ENCODE assay signal across 23 cellular contexts in genomic region chr4:130486186-130486585, GRCh38.
DNase-seq lines count a peak whose midpoint lies in the region; ATAC-seq, FAIRE-seq and TF ChIP-seq lines count a peak whose summit lies in the region.
"Had no signal": no experiment of that assay in that cellular context is flagged by ENCODE, and none has a peak within 500 bp of the region (broad histone marks: within the 10 kb centered on the region; RNA-seq: fewer than 3 reads in every experiment).

No MANE protein-coding gene starts in this region.

- H3K79me2 ChIP-seq in OCI-LY1 (ENCODE audit: insufficient read depth, low read length) (no peaks in the 10 kb centered on the region), endothelial cell of umbilical vein (ENCODE audit: control insufficient read depth, insufficient read depth, low read length) (no peaks in the 10 kb centered on the region)

- POLR2A ChIA-PET in endothelial cell of umbilical vein (lab: Charles Lee), result no interaction called here

- H3K9me2 ChIP-seq in OCI-LY1 (ENCODE audit: low read depth, low read length), result no peaks in the 10 kb centered on the region

- H2AFZ ChIP-seq in OCI-LY1 (ENCODE audit: low read length) (peak overlapping the region; percentile 84; the same call in 1 of the 2 replicates), endothelial cell of umbilical vein (ENCODE audit: low read depth, low read length) (no peak overlapping the region)

- H3K27ac ChIP-seq in OCI-LY1 (ENCODE audit: low read depth, low read length, poor library complexity, severe bottlenecking) (no peak overlapping the region), endothelial cell of umbilical vein (ENCODE audit: insufficient read depth, low read depth, low read length) (no peak overlapping the region)
- H3K27ac ChIP-seq: A549, left ventricle myocardium inferior, psoas muscle had no signal

- H3K9me3 ChIP-seq in OCI-LY1 (ENCODE audit: low read length) (no peaks in the 10 kb centered on the region), endothelial cell of umbilical vein (replicated peaks; ENCODE audit: control insufficient read depth, insufficient read depth, low read length) (no peaks in the 10 kb centered on the region)
- H3K9me3 ChIP-seq: A549, BE2C, psoas muscle had no signal

- H3K4me2 ChIP-seq in OCI-LY1 (ENCODE audit: low read length) (no peak overlapping the region), endothelial cell of umbilical vein (ENCODE audit: insufficient read depth, low read length) (no peak overlapping the region)
- H3K4me2 ChIP-seq: A549 had no signal

- no peak overlapping the region for H3K4me3 ChIP-seq in OCI-LY1 (ENCODE audit: low read depth, low read length, poor library complexity, severe bottlenecking)
- H3K4me3 ChIP-seq in endothelial cell of umbilical vein (replicated peaks in 1 of 3; ENCODE audit: insufficient read depth in 1 of 3, low read depth in 1 of 3, low read length in 3 of 3), result no peak overlapping the region
- H3K4me3 ChIP-seq: A549, left ventricle myocardium inferior, psoas muscle had no signal

- H3F3A ChIP-seq in OCI-LY1 (ENCODE audit: insufficient read depth, low read length), result no peaks in the 10 kb centered on the region

- no TSS peak for BruUV-seq in endothelial cell of umbilical vein (replicated peaks; lab: Mats Ljungman, UMichigan)

- no peaks in the 10 kb centered on the region for H3K27me3 ChIP-seq in OCI-LY1 (ENCODE audit: insufficient read depth, low read length)
- H3K27me3 ChIP-seq in endothelial cell of umbilical vein (ENCODE audit: control insufficient read depth in 2 of 2, insufficient read depth in 2 of 2, low read length in 2 of 2), result no peaks in the 10 kb centered on the region
- H3K27me3 ChIP-seq: BE2C had no signal

- FAIRE-seq in endothelial cell of umbilical vein (lab: Jason Lieb, UNC), result no peak
- FAIRE-seq: A549 had no signal

- TF ChIP-seq POLR2A in endothelial cell of umbilical vein (IDR thresholded peaks at IDR 0.05; ENCODE audit: low read depth, low read length), result no peak

- H3K9me1 ChIP-seq in endothelial cell of umbilical vein (replicated peaks; ENCODE audit: control insufficient read depth, extremely low read depth, insufficient read depth, low read length), result no peaks in the 10 kb centered on the region

- intact Hi-C loops in endothelial cell of umbilical vein (cut with micrococcal nuclease), result no loop called here

- H3K4me1 ChIP-seq in OCI-LY1 (ENCODE audit: insufficient read depth, low read length, severe bottlenecking), result peaks cover 13% of the 10 kb centered on the region
- no peaks in the 10 kb centered on the region for H3K4me1 ChIP-seq in endothelial cell of umbilical vein (ENCODE audit: control insufficient read depth, extremely low read depth, insufficient read depth, low read length)
- H3K4me1 ChIP-seq: A549, BE2C, left ventricle myocardium inferior, psoas muscle had no signal

- CTCF ChIA-PET in endothelial cell of umbilical vein (lab: Charles Lee), result interaction anchor here (1.0 to 1.4 kb wide), 2 partner anchors 10 to 14 kb away, joined by 3 read pairs; no protein-coding TSS in a partner anchor

- H3K9ac ChIP-seq in OCI-LY1 (ENCODE audit: low read length) (no peak overlapping the region), endothelial cell of umbilical vein (replicated peaks; ENCODE audit: extremely low read depth, insufficient read depth, low read length) (no peak overlapping the region)

- no peaks in the 10 kb centered on the region for H3K36me3 ChIP-seq in OCI-LY1 (ENCODE audit: insufficient read depth, low read length)
- no peaks in the 10 kb centered on the region for H3K36me3 ChIP-seq in endothelial cell of umbilical vein (ENCODE audit: control insufficient read depth in 2 of 2, extremely low read depth in 1 of 2, insufficient read depth in 2 of 2, low read length in 2 of 2)
- H3K36me3 ChIP-seq: BE2C, left ventricle myocardium inferior had no signal

- DNase-seq in EL (peak; percentile 28), endothelial cell of umbilical vein (ENCODE audit: low read depth, low spot score) (peak; percentile 5), iris pigment epithelial cell (ENCODE audit: low read depth) (peak; percentile 58), COLO829 (ENCODE audit: low spot score) (no peak), iPS-NIHi11 (ENCODE audit: low spot score) (no peak)
- DNase-seq: activated CD4-positive, alpha-beta T cell treated with anti-CD3 and anti-CD28 coated beads for 4 hours; activated gamma-delta T cell treated with Interleukin-2 at 50 U/mL for 16 hours; BE2C; effector CD8-positive, alpha-beta T cell; GDM1; islet precursor cell; left ventricle myocardium inferior; MV-4-11; NCI-H1694 treated with DMSO at 0.1 percent for 48 hours; NCI-H2171 treated with DMSO at 0.1 percent for 48 hours; NCI-H524; psoas muscle; SHP77 treated with DMSO at 0.1 percent for 48 hours had no signal

- ATAC-seq in GM21717 (IDR thresholded peaks at IDR 0.05; ENCODE audit: unreplicated experiment), result no peak
- ATAC-seq in GM18868 (IDR thresholded peaks at IDR 0.05; ENCODE audit: unreplicated experiment), result no peak
- ATAC-seq: A549, Panc1, psoas muscle had no signal

- dilution Hi-C loops in endothelial cell of umbilical vein (cut with MboI; ENCODE audit: extremely low pct_ligation_motif_present, low sequenced_read_pairs), result no loop called here

- TF ChIP-seq CTCF in OCI-LY1 (IDR thresholded peaks at IDR 0.05; ENCODE audit: low read length), result no peak
- no peak for TF ChIP-seq CTCF in endothelial cell of umbilical vein (IDR thresholded peaks at IDR 0.05; ENCODE audit: extremely low read depth in 1 of 2, insufficient read depth in 1 of 2, low read depth in 1 of 2, low read length in 2 of 2)

- H4K20me1 ChIP-seq in OCI-LY1 (ENCODE audit: insufficient read depth, low read length) (no peaks in the 10 kb centered on the region), endothelial cell of umbilical vein (replicated peaks; ENCODE audit: control insufficient read depth, extremely low read depth, insufficient read depth, low read length) (no peaks in the 10 kb centered on the region)

TF ChIP-seq in endothelial cell of umbilical vein, 7 proteins besides CTCF, POLR2A, EP300 and RAD21:
- TF ChIP-seq MYC (IDR thresholded peaks at IDR 0.05; ENCODE audit: low read depth, low read length), result no peak
- no peak for TF ChIP-seq POLR2AphosphoS5 (IDR thresholded peaks at IDR 0.05; ENCODE audit: insufficient read depth, low read depth, low read length)
- TF ChIP-seq FOS (IDR thresholded peaks at IDR 0.05; ENCODE audit: borderline replicate concordance, insufficient read depth, low read length), result no peak
- TF ChIP-seq EZH2 (IDR thresholded peaks at IDR 0.05; ENCODE audit: borderline replicate concordance, low read depth, low read length, severe bottlenecking), result no peak
- no peak for TF ChIP-seq GATA2 (IDR thresholded peaks at IDR 0.05; ENCODE audit: insufficient read depth, insufficient read length, low read depth, low read length)
- no peak for TF ChIP-seq JUN (IDR thresholded peaks at IDR 0.05; ENCODE audit: borderline replicate concordance, insufficient read depth, insufficient read length, low read depth)
- no peak for TF ChIP-seq MAX (IDR thresholded peaks at IDR 0.05; ENCODE audit: insufficient read depth, insufficient read length)

Comparison
In these comparisons a context has a peak if more than half of its experiments do, and no peak if none do; other contexts are left out.
1. DNase-seq: peak in EL (single experiment), endothelial cell of umbilical vein (single experiment) and iris pigment epithelial cell (single experiment); none in COLO829 (single experiment) and iPS-NIHi11 (single experiment).